Comparison of ENCODE assay signal across 12 cellular contexts in genomic region chrX:20218809-20219505, GRCh38. TPM values are rescaled to one million over a fixed set of nuclear protein-coding genes. Genes with fewer than 3 reads are reported as not detected.
DNase-seq lines count a peak whose midpoint lies in the region; ATAC-seq and TF ChIP-seq lines count a peak whose summit lies in the region.
"Had no signal": no experiment of that assay in that cellular context is flagged by ENCODE, and none has a peak within 500 bp of the region (broad histone marks: within the 10 kb centered on the region; RNA-seq: fewer than 3 reads in every experiment).

No MANE protein-coding gene starts in this region.

- peak; percentile 29 for TF ChIP-seq CTCF in cardiac muscle cell (IDR thresholded peaks at IDR 0.05; ENCODE audit: low read depth, low read length)

- DNase-seq in cardiac muscle cell (ENCODE audit: low read depth in 1 of 2, low spot score in 1 of 2) (peak in 1 of 2 donors; percentile 30), cardiac septum (ENCODE audit: low spot score) (no peak), glomerular endothelial cell (ENCODE audit: extremely low read depth, low read depth, low spot score) (peak; percentile 58), NCI-H2227 (lab: John Stamatoyannopoulos, UW; ENCODE audit: unreplicated experiment) (no peak)
- no peak for DNase-seq in activated T-cell treated with anti-CD3 and anti-CD28 coated beads, Interleukin-2, amount 50 U/mL, for 72 hours
- DNase-seq: activated CD4-positive, CD25-positive, alpha-beta regulatory T cell; EL; NCI-H2107 had no signal

- peak overlapping the region in 1 of 2 donors; percentile 29 for H3K4me3 Mint-ChIP-seq in activated T-cell treated with anti-CD3 and anti-CD28 coated beads, Interleukin-2, amount 50 U/mL, for 72 hours

- intact Hi-C loops in cardiac septum (cut with DNase I) = no loop called here

- H3K4me1 ChIP-seq in cardiac muscle cell (ENCODE audit: low read depth) (no peaks in the 10 kb centered on the region), muscle layer of duodenum (ENCODE audit: control insufficient read depth in 1 of 2, insufficient read depth in 2 of 2, low read length in 2 of 2) (no peaks in the 10 kb centered on the region)
- H3K4me1 ChIP-seq: tibial nerve had no signal

- H3K9me3 Mint-ChIP-seq in activated T-cell treated with anti-CD3 and anti-CD28 coated beads, Interleukin-2, amount 50 U/mL, for 72 hours = no peaks in the 10 kb centered on the region

- H3K36me3 ChIP-seq in cardiac muscle cell = no peaks in the 10 kb centered on the region
- H3K36me3 ChIP-seq in muscle layer of duodenum (ENCODE audit: control insufficient read depth in 1 of 2, insufficient read depth in 2 of 2, low read length in 2 of 2) = no peaks in the 10 kb centered on the region
- H3K36me3 ChIP-seq: tibial nerve had no signal

- H3K27ac Mint-ChIP-seq in activated T-cell treated with anti-CD3 and anti-CD28 coated beads, Interleukin-2, amount 50 U/mL, for 72 hours = no peak overlapping the region

- H3K27me3 ChIP-seq in cardiac muscle cell = no peaks in the 10 kb centered on the region
- H3K27me3 ChIP-seq in muscle layer of duodenum (ENCODE audit: low read depth, low read length) = no peaks in the 10 kb centered on the region

- peaks cover 34% of the 10 kb centered on the region for H3K4me1 Mint-ChIP-seq in activated T-cell treated with anti-CD3 and anti-CD28 coated beads, Interleukin-2, amount 50 U/mL, for 72 hours (ENCODE audit: low read depth)

- H3K9me3 ChIP-seq in cardiac muscle cell (ENCODE audit: low read depth) = no peaks in the 10 kb centered on the region
- no peaks in the 10 kb centered on the region for H3K9me3 ChIP-seq in muscle layer of duodenum (ENCODE audit: control insufficient read depth in 1 of 2, low read length in 2 of 2)
- H3K9me3 ChIP-seq: tibial nerve had no signal

- H3K4me3 ChIP-seq in cardiac muscle cell (no peak overlapping the region), muscle layer of duodenum (ENCODE audit: low read depth in 1 of 2, low read length in 2 of 2) (no peak overlapping the region)

- peaks cover 17% of the 10 kb centered on the region for H3K27me3 Mint-ChIP-seq in activated T-cell treated with anti-CD3 and anti-CD28 coated beads, Interleukin-2, amount 50 U/mL, for 72 hours (ENCODE audit: low read depth)

- ATAC-seq in GM18858 (IDR thresholded peaks at IDR 0.05; ENCODE audit: unreplicated experiment) (no peak), GM19452 (IDR thresholded peaks at IDR 0.05; ENCODE audit: unreplicated experiment) (no peak)
- no peak for ATAC-seq in activated T-cell treated with anti-CD3 and anti-CD28 coated beads, Interleukin-2, amount 50 U/mL, for 72 hours (replicated peaks in 1 of 2)

- H3K27ac ChIP-seq in cardiac muscle cell (no peak overlapping the region), muscle layer of duodenum (ENCODE audit: low read length) (peak overlapping the region; percentile 23)

- peaks cover 0 to 7% of the 10 kb centered on the region in 2 donors for H3K36me3 Mint-ChIP-seq in activated T-cell treated with anti-CD3 and anti-CD28 coated beads, Interleukin-2, amount 50 U/mL, for 72 hours (ENCODE audit: insufficient read depth in 2 of 2)

RNA-seq across cellular contexts. Expression of gene RPS6KA3, which starts 47.8 kb away (rescaled TPM):
- total RNA-seq in cardiac muscle cell (5.3 and 6.5 TPM in 2 replicates), cardiac septum (40.4 TPM), glomerular endothelial cell (91.6 and 109 TPM in 2 replicates)
- 7.1 and 9.0 TPM in 2 replicates for polyA plus RNA-seq in cardiac muscle cell
- total RNA-seq in activated T-cell treated with anti-CD3 and anti-CD28 coated beads, Interleukin-2, amount 50 U/mL, for 72 hours = 10 to 100 TPM; 49.4 to 54.4 TPM
